Comparison of ENCODE assay signal across 10 cellular contexts in genomic region chr13:42875448-42876269, GRCh38.
A peak's percentile ranks its signal among the peaks of the same experiment; 100 is the strongest.
DNase-seq lines count a peak whose midpoint lies in the region; ATAC-seq, FAIRE-seq and TF ChIP-seq lines count a peak whose summit lies in the region.
"Had no signal": no experiment of that assay in that cellular context is flagged by ENCODE, and none has a peak within 500 bp of the region (broad histone marks: within the 10 kb centered on the region; RNA-seq: fewer than 3 reads in every experiment).

No MANE protein-coding gene starts in this region.

- H2AFZ ChIP-seq in HepG2 (ENCODE audit: low read length) = no peak overlapping the region

- TF ChIP-seq RAD21 in HepG2 (CRISPR knock-in tag; IDR thresholded peaks at IDR 0.05) = no peak

- no peak overlapping the region for H3K9ac ChIP-seq in HepG2 (ENCODE audit: insufficient read depth, low read depth, low read length)

- H3K27me3 ChIP-seq in HepG2 (ENCODE audit: control insufficient read depth in 1 of 2, insufficient read depth in 2 of 2, low read length in 2 of 2) = no peaks in the 10 kb centered on the region; a peak in 1 of 5 replicates

- intact Hi-C loops in HepG2 (cut with micrococcal nuclease; ENCODE audit: unreplicated experiment) = no loop called here

- no peaks in the 10 kb centered on the region for H3K36me3 ChIP-seq in HepG2 (replicated peaks in 1 of 2; ENCODE audit: control insufficient read depth in 1 of 2, insufficient read depth in 2 of 2, low read length in 2 of 2)
- H3K36me3 ChIP-seq: lower lobe of right lung had no signal

- in situ Hi-C loops in HepG2 (cut with HindIII; ENCODE audit: extremely low pct_ligation_motif_present, low pct_unique_long_range_greater_than_20kb) = no loop called here

- H3K4me1 ChIP-seq in HepG2 (ENCODE audit: insufficient read depth, low read length) = no peaks in the 10 kb centered on the region

- no peaks in the 10 kb centered on the region for H3K9me3 ChIP-seq in HepG2 (ENCODE audit: low read length)
- H3K9me3 ChIP-seq: lower lobe of right lung had no signal

- BruUV-seq in HepG2 (replicated peaks; lab: Mats Ljungman, UMichigan) = no TSS peak

- no peak for TF ChIP-seq POLR2A in HepG2 (IDR thresholded peaks at IDR 0.05; ENCODE audit: insufficient read depth in 1 of 2, low read depth in 2 of 2, low read length in 2 of 2)

- no peak overlapping the region for H3K4me2 ChIP-seq in HepG2 (ENCODE audit: low read depth, low read length)

- FAIRE-seq in HepG2 (lab: Jason Lieb, UNC) = no peak

- WGBS in HepG2 (ENCODE audit: low lambda C conversion rate) = 17% methylated on average over 12 of the region's 12 CpGs

- CTCF ChIA-PET in HepG2 (lab: Yijun Ruan, JAX; ENCODE audit: low intra/inter-chr PET ratio, low total read pairs) = no interaction called here

- ATAC-seq in GM21717 (IDR thresholded peaks at IDR 0.05; ENCODE audit: unreplicated experiment) = peak; percentile 21
- ATAC-seq in HepG2 = no peak

- H3K27ac ChIP-seq in HepG2 (ENCODE audit: extremely low read length, insufficient read depth, low read length) = no peak overlapping the region
- H3K27ac ChIP-seq: lower lobe of right lung had no signal

- H3K79me2 ChIP-seq in HepG2 (ENCODE audit: insufficient read depth, low read length) = no peaks in the 10 kb centered on the region

- TF ChIP-seq CTCF in GM12872 (IDR thresholded peaks at IDR 0.05; ENCODE audit: insufficient read depth, low read depth, low read length) (peak; percentile 25; the same call in 2 of the 3 replicates), HepG2 (CRISPR knock-in tag; IDR thresholded peaks at IDR 0.05) (no peak)

- H4K20me1 ChIP-seq in HepG2 (ENCODE audit: insufficient read depth, low read length) = no peaks in the 10 kb centered on the region

- no peak overlapping the region for H3K4me3 ChIP-seq in HepG2 (replicated peaks in 1 of 3; ENCODE audit: insufficient read depth in 1 of 3, low read depth in 2 of 3, low read length in 3 of 3)
- H3K4me3 ChIP-seq: lower lobe of right lung had no signal

- POLR2A ChIA-PET in HepG2 (lab: Yijun Ruan, JAX) = no interaction called here

- DNase-seq in NCI-H69 (lab: John Stamatoyannopoulos, UW) = peak; percentile 5
- peak; percentile 71 for DNase-seq in iPS DF 19.7 (ENCODE audit: low read depth, low spot score)
- DNase-seq in midbrain (lab: John Stamatoyannopoulos, UW) = no peak
- no peak for DNase-seq in AML-193 (lab: John Stamatoyannopoulos, UW)
- no peak for DNase-seq in HepG2 (ENCODE audit: low spot score)
- no peak for DNase-seq in H4 (ENCODE audit: low spot score)
- DNase-seq: lower lobe of right lung, NCI-H1092 treated with DMSO at 0.1 percent for 48 hours had no signal

- TF ChIP-seq EP300 in HepG2 (IDR thresholded peaks at IDR 0.05; ENCODE audit: low read depth in 2 of 2, low read length in 2 of 2) = no peak
- no peak for TF ChIP-seq EP300 in HepG2 (CRISPR knock-in tag; IDR thresholded peaks at IDR 0.05; ENCODE audit: borderline replicate concordance)

TF ChIP-seq in HepG2, 621 proteins besides CTCF, POLR2A, EP300 and RAD21 (continues in another document):
- TF ChIP-seq XRCC5 (optimal IDR thresholded peaks at IDR 0.05; ENCODE audit: low read length) = no peak
- no peak for TF ChIP-seq ZKSCAN5 (CRISPR knock-in tag; IDR thresholded peaks at IDR 0.05)
- no peak for TF ChIP-seq HMGXB3 (CRISPR knock-in tag; IDR thresholded peaks at IDR 0.05; ENCODE audit: borderline replicate concordance)
- no peak for TF ChIP-seq ZNF740 (CRISPR knock-in tag; IDR thresholded peaks at IDR 0.05)
- no peak for TF ChIP-seq GPN1 (CRISPR knock-in tag; IDR thresholded peaks at IDR 0.05; ENCODE audit: borderline replicate concordance)
- TF ChIP-seq ZNF142 (CRISPR knock-in tag; IDR thresholded peaks at IDR 0.05) = no peak
- no peak for TF ChIP-seq ZNF329 (CRISPR knock-in tag; IDR thresholded peaks at IDR 0.05; ENCODE audit: low read depth)
- TF ChIP-seq KLF11 (CRISPR knock-in tag; IDR thresholded peaks at IDR 0.05) = no peak

Comparison
In these comparisons a context has a peak if more than half of its experiments do, and no peak if none do; other contexts are left out.
1. DNase-seq: peak in NCI-H69 (single experiment) and iPS DF 19.7 (single experiment); none in midbrain (single experiment), AML-193 (0 of 2), HepG2 (single experiment) and H4 (single experiment).